ENCODE assay signal across 26 cellular contexts in the genomic region with DNA sequence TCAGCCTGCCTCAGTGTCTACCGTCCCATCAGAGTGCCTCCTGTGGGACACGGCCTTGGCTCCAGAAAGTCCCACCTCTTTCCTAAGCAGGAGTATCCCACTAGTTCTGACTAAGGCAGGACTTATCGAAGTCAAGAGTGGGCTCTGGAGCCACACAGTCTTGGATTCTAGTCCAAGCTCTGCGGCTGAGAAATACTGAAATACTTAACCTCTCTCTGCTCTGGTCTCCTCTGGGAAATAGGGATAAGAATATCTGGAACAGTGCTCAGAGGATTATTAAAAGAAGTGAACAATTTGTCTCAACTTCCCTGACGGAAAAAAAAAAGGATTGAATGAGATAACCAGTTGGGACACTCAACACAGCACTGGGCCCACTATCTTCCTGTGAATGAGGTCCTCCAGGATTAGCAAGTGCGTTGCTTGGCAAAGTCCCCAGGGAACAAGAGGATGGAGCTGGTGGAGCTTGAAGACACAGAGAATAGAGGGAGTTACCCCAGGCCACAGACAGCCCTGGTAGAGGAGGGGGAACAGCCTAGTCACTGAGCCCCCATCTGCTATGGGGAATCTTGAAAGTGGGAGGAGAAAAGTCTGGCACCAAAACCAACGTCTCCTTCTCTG.
"Had no signal": no experiment of that assay in that cellular context is flagged by ENCODE, and none has a peak within 500 bp of the region (broad histone marks: within the 10 kb centered on the region; RNA-seq: fewer than 3 reads in every experiment).

No MANE protein-coding gene starts in this region.

- H3K27me3 ChIP-seq: ascending aorta, breast epithelium, colonic mucosa had no signal

- H3K9me3 ChIP-seq: ascending aorta, breast epithelium, colonic mucosa, esophagus squamous epithelium, gastroesophageal sphincter had no signal

- H3K4me3 ChIP-seq: ascending aorta, breast epithelium, cardiac muscle cell, colonic mucosa, esophagus squamous epithelium, gastroesophageal sphincter had no signal

- H3K36me3 ChIP-seq: ascending aorta, breast epithelium, cardiac muscle cell, colonic mucosa, esophagus squamous epithelium, gastroesophageal sphincter had no signal

- H3K4me1 ChIP-seq: ascending aorta, breast epithelium, colonic mucosa had no signal

- ATAC-seq: activated naive CD4-positive, alpha-beta T cell treated with anti-CD3 and anti-CD28 coated beads, Interleukin-2, amount 50 U/mL, for 72 hours; activated T-cell treated with anti-CD3 and anti-CD28 coated beads, Interleukin-2, amount 50 U/mL, for 72 hours; gastroesophageal sphincter had no signal

- DNase-seq: activated CD4-positive, alpha-beta memory T cell treated with anti-CD3 and anti-CD28 coated beads, Interleukin-2, amount 10 ng/mL, durations not matched to agents 7 days and 5 days; activated CD4-positive, alpha-beta T cell treated with anti-CD3 and anti-CD28 coated beads for 1 hour; activated CD4-positive, alpha-beta T cell treated with anti-CD3 and anti-CD28 coated beads for 4 hours; activated CD4-positive, alpha-beta T cell treated with anti-CD3 and anti-CD28 coated beads, Interleukin-2, amount 10 ng/mL, durations not matched to agents 7 days and 5 days; activated CD4-positive, alpha-beta T cell treated with anti-CD3 and anti-CD28 coated beads, Interleukin-2, amount 50 U/mL, for 4 hours; activated CD8-positive, alpha-beta memory T cell treated with anti-CD3 and anti-CD28 coated beads, Interleukin-2, amount 50 U/mL, for 48 hours; activated gamma-delta T cell; activated naive CD4-positive, alpha-beta T cell; activated naive CD4-positive, alpha-beta T cell treated with anti-CD3 and anti-CD28 coated beads, Interleukin-2, amount 10 ng/mL, durations not matched to agents 7 days and 5 days; activated naive CD8-positive, alpha-beta T cell treated with anti-CD3 and anti-CD28 coated beads, Interleukin-2, amount 10 ng/mL, durations not matched to agents 7 days and 5 days; activated T-cell treated with anti-CD3 and anti-CD28 coated beads for 4 hours; activated T-cell treated with anti-CD3 and anti-CD28 coated beads, Interleukin-2, amount 50 U/mL, for 24 hours; activated T-cell treated with anti-CD3 and anti-CD28 coated beads, Interleukin-2, amount 50 U/mL, for 72 hours; central memory CD4-positive, alpha-beta T cell; cerebellar nuclear complex; colonic mucosa; effector CD8-positive, alpha-beta T cell; esophagus squamous epithelium; foreskin melanocyte; T-helper 2 cell had no signal

- H3K27ac ChIP-seq: ascending aorta, breast epithelium, cardiac muscle cell, colonic mucosa, epithelial cell of prostate, esophagus squamous epithelium, gastroesophageal sphincter had no signal
